26 cellular contexts compared by ENCODE assay signal in the genomic region with DNA sequence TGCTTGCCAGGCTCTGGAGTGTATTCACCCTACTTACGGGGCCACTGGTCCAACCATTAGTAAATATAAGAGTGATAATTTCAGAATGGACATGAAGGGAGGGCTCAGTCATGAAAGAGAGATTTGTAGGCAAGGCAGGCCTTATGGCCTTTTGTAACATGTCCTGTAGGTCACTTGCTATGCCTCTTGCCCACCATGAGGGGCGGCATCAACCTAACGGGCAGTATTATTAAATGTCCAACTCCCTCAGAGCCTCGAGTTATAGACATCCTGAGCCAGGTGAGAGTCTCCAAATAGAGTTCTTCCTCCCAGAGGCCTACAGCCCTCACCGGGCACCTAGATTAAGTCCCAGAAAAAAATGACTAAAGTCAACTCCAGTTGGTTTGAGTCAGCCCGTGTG. TPM values are rescaled to one million over a fixed set of nuclear protein-coding genes. Genes with fewer than 3 reads are reported as not detected.
"Had no signal": no experiment of that assay in that cellular context is flagged by ENCODE, and none has a peak within 500 bp of the region (broad histone marks: within the 10 kb centered on the region; RNA-seq: fewer than 3 reads in every experiment).

No MANE protein-coding gene starts in this region.

- ATAC-seq: gastrocnemius medialis; heart right ventricle; left lobe of liver; naive thymus-derived CD4-positive, alpha-beta T cell had no signal

- H3K27ac ChIP-seq: dorsolateral prefrontal cortex, epithelial cell of prostate, esophagus muscularis mucosa, gastrocnemius medialis, heart right ventricle, neutrophil, stomach, thoracic aorta, transverse colon had no signal

- H3K36me3 Mint-ChIP-seq: naive thymus-derived CD4-positive, alpha-beta T cell had no signal

- FAIRE-seq: small intestine had no signal

- H3K4me1 ChIP-seq: esophagus muscularis mucosa, gastrocnemius medialis, heart right ventricle, stomach, transverse colon had no signal

- H3K4me3 Mint-ChIP-seq: naive thymus-derived CD4-positive, alpha-beta T cell; nephron progenitor cell had no signal

- H3K27ac Mint-ChIP-seq: naive thymus-derived CD4-positive, alpha-beta T cell; nephron progenitor cell had no signal

- H3K4me3 ChIP-seq: dorsolateral prefrontal cortex, esophagus muscularis mucosa, gastrocnemius medialis, heart right ventricle, stomach, thoracic aorta, transverse colon had no signal

- H3K27me3 ChIP-seq: transverse colon had no signal

- H3K36me3 ChIP-seq: esophagus muscularis mucosa, gastrocnemius medialis, heart right ventricle, neutrophil, stomach, thoracic aorta, transverse colon had no signal

- H3K9me3 ChIP-seq: esophagus muscularis mucosa, gastrocnemius medialis, heart right ventricle, neutrophil, stomach, thoracic aorta, transverse colon had no signal

- DNase-seq: cortex of kidney; dorsolateral prefrontal cortex; effector CD8-positive, alpha-beta T cell; gastrocnemius medialis; heart right ventricle; islet precursor cell; mammary epithelial cell; naive thymus-derived CD4-positive, alpha-beta T cell; nephron progenitor cell; small intestine; stimulated activated CD4-positive, alpha-beta T cell treated with anti-CD3 and anti-CD28 coated beads, Interleukin-12 subunit alpha, Interleukin-12 subunit beta, amount 100 ng/mL, for 4 hours; stimulated activated naive CD4-positive, alpha-beta T cell; stomach; substantia nigra; transverse colon had no signal

- H3K4me1 Mint-ChIP-seq: naive thymus-derived CD4-positive, alpha-beta T cell had no signal

- H3K9me3 Mint-ChIP-seq: naive thymus-derived CD4-positive, alpha-beta T cell; nephron progenitor cell had no signal

RNA-seq across cellular contexts. Expression of a gene that starts 30.2 kb away (rescaled TPM):
- total RNA-seq: esophagus muscularis mucosa; fibroblast of villous mesenchyme; gastrocnemius medialis; lower leg skin; mammary epithelial cell; mesenteric fat pad; naive thymus-derived CD4-positive, alpha-beta T cell; osteoblast; pulmonary artery endothelial cell; ureter had no signal
- polyA plus RNA-seq: heart right ventricle; mammary epithelial cell; naive thymus-derived CD4-positive, alpha-beta T cell; small intestine; stomach had no signal
